8 cellular contexts compared by ENCODE assay signal in the genomic region with DNA sequence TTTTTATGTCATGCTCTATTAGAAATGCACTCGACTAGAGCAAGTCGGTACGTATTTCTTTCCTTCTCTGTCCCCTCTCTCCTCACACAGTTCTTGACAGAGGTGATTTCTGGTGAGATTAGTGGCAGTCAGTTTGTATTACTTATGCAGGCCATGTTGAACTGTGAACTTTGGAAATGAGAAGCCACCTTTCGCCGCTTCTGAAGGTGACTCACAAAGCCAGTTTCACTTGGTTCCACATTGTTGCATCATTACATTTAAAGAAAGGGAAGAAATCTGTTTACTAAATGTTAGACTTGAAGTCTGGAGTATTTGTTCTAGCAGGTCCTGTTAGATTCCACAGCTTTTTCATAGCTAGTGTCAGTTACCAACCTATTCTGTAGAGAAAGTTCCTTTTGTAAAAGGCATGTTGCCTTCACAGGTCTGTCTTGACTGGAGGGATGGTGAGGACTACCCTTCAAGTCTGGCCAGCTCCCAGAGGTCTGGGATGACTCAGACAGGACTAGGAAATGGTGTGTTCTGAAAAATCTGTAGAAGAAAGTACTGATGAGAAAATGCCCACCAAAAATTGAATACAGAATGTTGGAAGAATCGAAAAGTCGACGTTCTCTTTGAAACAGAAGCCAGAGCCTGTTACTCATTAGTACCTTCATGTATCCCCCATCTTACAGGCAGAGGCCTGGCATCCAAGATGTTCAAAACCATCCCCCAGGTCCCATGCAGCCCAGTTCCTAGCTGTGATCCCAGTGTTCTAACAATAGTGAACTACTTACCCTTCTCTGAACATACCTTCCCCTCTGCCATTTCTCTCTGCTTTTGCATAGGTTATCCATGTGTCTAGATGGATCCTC.
A peak's percentile ranks its signal among the peaks of the same experiment; 100 is the strongest.
DNase-seq lines count a peak whose midpoint lies in the region; ATAC-seq and TF ChIP-seq lines count a peak whose summit lies in the region.

No MANE protein-coding gene starts in this region.

- no peaks in the 10 kb centered on the region for H3K4me1 ChIP-seq in HUES48 (ENCODE audit: control insufficient read depth, insufficient read depth, low read length)
- peaks cover 42 to 59% (median 58%) of the 10 kb centered on the region in 4 donors for H3K4me1 ChIP-seq in esophagus muscularis mucosa
- H3K4me1 ChIP-seq in stomach smooth muscle (ENCODE audit: control insufficient read depth, insufficient read depth, low read length), result peaks cover 34% of the 10 kb centered on the region

- peak; percentile 81 for ATAC-seq in GM21529 (IDR thresholded peaks at IDR 0.05; ENCODE audit: unreplicated experiment)

- H3K9me3 ChIP-seq in HUES48 (ENCODE audit: control insufficient read depth, insufficient read depth, low read length), result no peaks in the 10 kb centered on the region
- H3K9me3 ChIP-seq in esophagus muscularis mucosa, result no peaks in the 10 kb centered on the region
- no peaks in the 10 kb centered on the region for H3K9me3 ChIP-seq in stomach smooth muscle (ENCODE audit: control insufficient read depth in 2 of 2, low read length in 2 of 2)

- no peak for TF ChIP-seq CTCF in GM12864 (IDR thresholded peaks at IDR 0.05; ENCODE audit: low read depth, low read length, missing control alignments)
- TF ChIP-seq CTCF in esophagus muscularis mucosa (IDR thresholded peaks at IDR 0.05), result no peak

- CTCF ChIA-PET in HEK293T (lab: Yijun Ruan, JAX), result no interaction called here

- WGBS in esophagus muscularis mucosa, result 89% methylated on average over 8 of the region's 8 CpGs

- 0 out of 2 replicates have a peak, but pooled peaks cover 5% of the 10 kb centered on the region for H3K36me3 ChIP-seq in HUES48 (ENCODE audit: control insufficient read depth, insufficient read depth, low read length)
- H3K36me3 ChIP-seq in esophagus muscularis mucosa, result peaks cover 0 to 27% (median under 1%) of the 10 kb centered on the region in 4 donors
- H3K36me3 ChIP-seq in stomach smooth muscle (ENCODE audit: control insufficient read depth in 2 of 2, insufficient read depth in 2 of 2, low read length in 2 of 2), result peaks cover 7 to 11% of the 10 kb centered on the region in 2 donors

- H3K4me3 ChIP-seq in GM12864 (ENCODE audit: low read depth, low read length), result no peak overlapping the region
- no peak overlapping the region for H3K4me3 ChIP-seq in HUES48 (ENCODE audit: low read depth, low read length)
- H3K4me3 ChIP-seq in esophagus muscularis mucosa, result no peak overlapping the region
- H3K4me3 ChIP-seq in stomach smooth muscle (ENCODE audit: low read length in 2 of 2), result no peak overlapping the region

- TF ChIP-seq POLR2A in esophagus muscularis mucosa (IDR thresholded peaks at IDR 0.05; ENCODE audit: low read depth), result no peak

- H3K27me3 ChIP-seq in HUES48 (ENCODE audit: control insufficient read depth, insufficient read depth, low read length) (no peaks in the 10 kb centered on the region), esophagus muscularis mucosa (no peaks in the 10 kb centered on the region), stomach smooth muscle (ENCODE audit: control insufficient read depth in 1 of 2, insufficient read depth in 2 of 2, low read length in 2 of 2) (no peaks in the 10 kb centered on the region)

- DNase-seq in GM12864 (ENCODE audit: low read depth), result peak; percentile 15
- DNase-seq in esophagus muscularis mucosa (ENCODE audit: extremely low spot score), result no peak
- DNase-seq in NCI-H2227 treated with DMSO at 0.1 percent for 48 hours (lab: John Stamatoyannopoulos, UW), result no peak
- DNase-seq in stimulated activated CD4-positive, alpha-beta T cell treated with anti-CD3 and anti-CD28 coated beads, Interleukin-15, amount 100 ng/mL, for 24 hours, result no peak
- no peak for DNase-seq in HEK293T (ENCODE audit: extremely low spot score)

- intact Hi-C loops in esophagus muscularis mucosa (cut with DNase I), result no loop called here

- TF ChIP-seq EP300 in esophagus muscularis mucosa (IDR thresholded peaks at IDR 0.05), result no peak

- POLR2A ChIA-PET in HEK293T (lab: Yijun Ruan, JAX), result no interaction called here

- H3K9ac ChIP-seq in HUES48 (ENCODE audit: low read depth, low read length), result no peak overlapping the region
- no peak overlapping the region for H3K9ac ChIP-seq in stomach smooth muscle (ENCODE audit: low read length in 2 of 2)

- H3K27ac ChIP-seq in HUES48 (ENCODE audit: low read depth, low read length) (peak overlapping the region; percentile 36), esophagus muscularis mucosa (replicated peaks in 1 of 4) (peak overlapping the region; percentile 46 to 77 (median 68)), stomach smooth muscle (ENCODE audit: low read length) (peak overlapping the region; percentile 37)

TF ChIP-seq in HEK293T, 16 proteins besides CTCF, POLR2A, EP300 and RAD21:
- TF ChIP-seq CTBP1 (IDR thresholded peaks at IDR 0.05; ENCODE audit: borderline replicate concordance) (no peak), ARNT (IDR thresholded peaks at IDR 0.05) (no peak), ELF4 (IDR thresholded peaks at IDR 0.05) (no peak), HDGF (IDR thresholded peaks at IDR 0.05; ENCODE audit: borderline replicate concordance) (no peak), FOXK2 (IDR thresholded peaks at IDR 0.05) (no peak), FOXM1 (IDR thresholded peaks at IDR 0.05; ENCODE audit: borderline replicate concordance) (no peak), L3MBTL2 (conservative IDR thresholded peaks at IDR 0.05) (no peak), NFRKB (IDR thresholded peaks at IDR 0.05) (no peak), FOXA1 (IDR thresholded peaks at IDR 0.05) (no peak), SP1 (IDR thresholded peaks at IDR 0.05) (no peak), LEF1 (IDR thresholded peaks at IDR 0.05; ENCODE audit: borderline replicate concordance) (no peak), ZNF384 (IDR thresholded peaks at IDR 0.05) (no peak), BHLHE40 (IDR thresholded peaks at IDR 0.05; ENCODE audit: borderline replicate concordance) (no peak), TARDBP (IDR thresholded peaks at IDR 0.05) (no peak), SUZ12 (IDR thresholded peaks at IDR 0.05) (no peak)
- TF ChIP-seq, protein P1, sequence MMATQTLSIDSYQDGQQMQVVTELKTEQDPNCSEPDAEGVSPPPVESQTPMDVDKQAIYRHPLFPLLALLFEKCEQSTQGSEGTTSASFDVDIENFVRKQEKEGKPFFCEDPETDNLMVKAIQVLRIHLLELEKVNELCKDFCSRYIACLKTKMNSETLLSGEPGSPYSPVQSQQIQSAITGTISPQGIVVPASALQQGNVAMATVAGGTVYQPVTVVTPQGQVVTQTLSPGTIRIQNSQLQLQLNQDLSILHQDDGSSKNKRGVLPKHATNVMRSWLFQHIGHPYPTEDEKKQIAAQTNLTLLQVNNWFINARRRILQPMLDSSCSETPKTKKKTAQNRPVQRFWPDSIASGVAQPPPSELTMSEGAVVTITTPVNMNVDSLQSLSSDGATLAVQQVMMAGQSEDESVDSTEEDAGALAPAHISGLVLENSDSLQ (IDR thresholded peaks at IDR 0.05), result no peak
